ENCODE assay signal across 11 cellular contexts in genomic region chrX:112477653-112478052, GRCh38.
"Had no signal": no experiment of that assay in that cellular context is flagged by ENCODE, and none has a peak within 500 bp of the region (broad histone marks: within the 10 kb centered on the region; RNA-seq: fewer than 3 reads in every experiment).

No MANE protein-coding gene starts in this region.

- H3K9me3 ChIP-seq: HAP-1 had no signal

- FAIRE-seq: H1, H54 had no signal

- H3K4me3 ChIP-seq: GM23248, GM23338, HAP-1 had no signal

- H3K4me2 ChIP-seq: GM23338 had no signal

- H3K36me3 ChIP-seq: HAP-1 had no signal

- DNase-seq: GM23248, GOT3, H7, H9, HCEC 1CT, HFFc6 had no signal

- H2AFZ ChIP-seq: GM23248, GM23338 had no signal

- H3K27ac ChIP-seq: GM23248 had no signal

- ATAC-seq: GM23338, HCT116 had no signal

- H3K4me1 ChIP-seq: HAP-1 had no signal

- H3K9ac ChIP-seq: GM23248 had no signal
